8 cellular contexts compared by ENCODE assay signal in the genomic region with DNA sequence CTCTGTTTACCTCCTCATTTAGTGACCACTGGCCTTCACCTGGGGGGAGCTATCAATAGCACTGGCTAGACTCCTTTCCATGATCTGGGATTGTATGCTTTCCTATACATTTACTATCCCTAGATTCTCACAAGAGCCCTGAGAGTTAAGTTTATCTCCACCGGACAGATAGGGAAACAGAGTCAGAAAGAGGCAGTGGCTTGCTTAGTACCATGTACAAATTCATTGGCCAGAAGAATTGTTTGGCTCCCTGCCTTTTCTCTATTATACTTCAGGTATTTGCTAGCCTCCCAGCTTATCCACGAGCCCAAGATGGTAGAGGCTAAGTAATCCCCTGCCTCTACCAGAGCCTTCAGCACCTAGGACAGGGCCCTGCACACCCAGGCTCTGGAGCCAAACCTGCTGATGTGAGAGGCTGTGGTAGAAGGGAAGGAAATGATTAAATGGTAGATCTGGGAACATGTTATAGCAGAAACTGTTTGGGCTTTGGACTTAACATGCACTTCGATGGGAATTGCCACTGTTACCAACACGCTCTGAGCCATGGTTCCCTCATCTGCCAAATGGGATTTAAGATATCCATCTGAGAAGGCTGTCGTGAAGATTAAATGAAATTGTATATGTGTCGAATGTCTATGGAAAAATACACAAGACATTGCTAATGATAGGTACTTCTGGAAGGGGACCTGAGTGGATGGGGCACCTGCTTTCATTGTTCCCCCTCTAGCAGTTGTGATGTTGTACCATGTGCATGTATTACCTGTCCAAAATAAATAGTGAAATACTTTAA. TPM values are rescaled to one million over a fixed set of nuclear protein-coding genes. Genes with fewer than 3 reads are reported as not detected.
DNase-seq lines count a peak whose midpoint lies in the region; ATAC-seq and TF ChIP-seq lines count a peak whose summit lies in the region.

No MANE protein-coding gene starts in this region.

- no peak overlapping the region for H3K9ac ChIP-seq in Karpas-422 (ENCODE audit: low read length)

- no peaks in the 10 kb centered on the region for H3K79me2 ChIP-seq in Karpas-422 (ENCODE audit: low read length)

- no peaks in the 10 kb centered on the region for H3K9me2 ChIP-seq in Karpas-422 (replicated peaks; ENCODE audit: insufficient read depth, low read length)

- intact Hi-C loops in Calu3 (cut with micrococcal nuclease; ENCODE audit: unreplicated experiment): no loop called here
- intact Hi-C loops in vagina (cut with DNase I): no loop called here

- H3K27ac Mint-ChIP-seq in Calu3 (ENCODE audit: unreplicated experiment): no peak overlapping the region
- H3K27ac Mint-ChIP-seq in activated naive CD8-positive, alpha-beta T cell treated with anti-CD3 and anti-CD28 coated beads, Interleukin-2, amount 50 U/mL, for 24 hours: no peak overlapping the region

- CTCF ChIA-PET in Calu3 (lab: Charles Lee): interaction anchor here (0.6 to 1.0 kb wide), 2 partner anchors 19 to 76 kb away, joined by 4 read pairs; no protein-coding TSS in a partner anchor

- H3K4me2 ChIP-seq in Karpas-422 (ENCODE audit: low read depth, low read length, poor library complexity, severe bottlenecking): no peak overlapping the region

- BruUV-seq in Calu3 (replicated peaks; lab: Mats Ljungman, UMichigan): no TSS peak

- H4K20me1 ChIP-seq in Karpas-422 (ENCODE audit: insufficient read depth, low read depth, low read length): no peaks in the 10 kb centered on the region

- no peaks in the 10 kb centered on the region for H3K27me3 ChIP-seq in Karpas-422 (ENCODE audit: low read length)
- H3K27me3 ChIP-seq in vagina: peaks cover 23% of the 10 kb centered on the region

- no peak for TF ChIP-seq POLR2A in vagina (IDR thresholded peaks at IDR 0.05)

- no peak overlapping the region for H3K4me3 Mint-ChIP-seq in Calu3 (ENCODE audit: low read depth, unreplicated experiment)
- no peak overlapping the region for H3K4me3 Mint-ChIP-seq in activated naive CD8-positive, alpha-beta T cell treated with anti-CD3 and anti-CD28 coated beads, Interleukin-2, amount 50 U/mL, for 24 hours

- H3K4me1 ChIP-seq in Karpas-422 (ENCODE audit: low read length) (no peaks in the 10 kb centered on the region), vagina (peaks cover 13% of the 10 kb centered on the region)

- no peaks in the 10 kb centered on the region for H3K9me3 ChIP-seq in Karpas-422 (ENCODE audit: low read length)
- H3K9me3 ChIP-seq in vagina: no peaks in the 10 kb centered on the region

- no peaks in the 10 kb centered on the region for H3K36me3 ChIP-seq in Karpas-422 (ENCODE audit: insufficient read depth, low read length)
- no peaks in the 10 kb centered on the region for H3K36me3 ChIP-seq in vagina

- H3K4me3 ChIP-seq in Karpas-422 (ENCODE audit: low read length) (no peak overlapping the region), vagina (no peak overlapping the region)

- TF ChIP-seq CTCF in Calu3 (IDR thresholded peaks at IDR 0.05; ENCODE audit: unreplicated experiment): no peak
- no peak for TF ChIP-seq CTCF in vagina (IDR thresholded peaks at IDR 0.05)

- no peak for ATAC-seq in activated naive CD8-positive, alpha-beta T cell treated with anti-CD3 and anti-CD28 coated beads, Interleukin-2, amount 50 U/mL, for 24 hours
- no peak for ATAC-seq in GM21786 (IDR thresholded peaks at IDR 0.05; ENCODE audit: unreplicated experiment)
- ATAC-seq in HG02870 (IDR thresholded peaks at IDR 0.05; ENCODE audit: unreplicated experiment): no peak

- no peak overlapping the region for H2AFZ ChIP-seq in Karpas-422 (ENCODE audit: low read length)

- H3K36me3 Mint-ChIP-seq in Calu3 (ENCODE audit: insufficient read depth, unreplicated experiment): peaks cover 13% of the 10 kb centered on the region
- no peaks in the 10 kb centered on the region for H3K36me3 Mint-ChIP-seq in activated naive CD8-positive, alpha-beta T cell treated with anti-CD3 and anti-CD28 coated beads, Interleukin-2, amount 50 U/mL, for 24 hours (ENCODE audit: low read depth)

- H3K27ac ChIP-seq in Karpas-422 (ENCODE audit: low read length) (no peak overlapping the region), vagina (no peak overlapping the region)

- H3K9me3 Mint-ChIP-seq in Calu3 (ENCODE audit: low read depth, unreplicated experiment): no peaks in the 10 kb centered on the region
- no peaks in the 10 kb centered on the region for H3K9me3 Mint-ChIP-seq in activated naive CD8-positive, alpha-beta T cell treated with anti-CD3 and anti-CD28 coated beads, Interleukin-2, amount 50 U/mL, for 24 hours

- H3K4me1 Mint-ChIP-seq in Calu3 (ENCODE audit: low read depth, unreplicated experiment): peaks cover 8% of the 10 kb centered on the region
- peaks cover 11% of the 10 kb centered on the region for H3K4me1 Mint-ChIP-seq in activated naive CD8-positive, alpha-beta T cell treated with anti-CD3 and anti-CD28 coated beads, Interleukin-2, amount 50 U/mL, for 24 hours

- peak; percentile 72 for DNase-seq in Calu3
- DNase-seq in Karpas-422: peak; percentile 64
- peak; percentile 46 for DNase-seq in activated naive CD8-positive, alpha-beta T cell treated with anti-CD3 and anti-CD28 coated beads, Interleukin-2, amount 50 U/mL, for 24 hours
- peak; percentile 94 for DNase-seq in left kidney (ENCODE audit: low read depth, low spot score)
- DNase-seq in NCI-H2227 (lab: John Stamatoyannopoulos, UW; ENCODE audit: unreplicated experiment): no peak
- DNase-seq in vagina (ENCODE audit: extremely low spot score in 2 of 2): no peak

- H3K27me3 Mint-ChIP-seq in Calu3 (ENCODE audit: unreplicated experiment): peaks cover 68% of the 10 kb centered on the region
- peaks cover 56% of the 10 kb centered on the region for H3K27me3 Mint-ChIP-seq in activated naive CD8-positive, alpha-beta T cell treated with anti-CD3 and anti-CD28 coated beads, Interleukin-2, amount 50 U/mL, for 24 hours

RNA-seq across cellular contexts. Expression of a gene that starts 3.1 kb away (rescaled TPM):
- total RNA-seq in Calu3 (2022): 14.2 TPM in 2 replicates
- not detected in 2 replicates for total RNA-seq in Karpas-422 (2014; rRNA removed; shearing (Covaris generic); ENCODE audit: low replicate concordance)
- total RNA-seq in vagina: 0.98 TPM

RNA-seq across cellular contexts. Expression of a gene that starts 37.1 kb away (rescaled TPM):
- total RNA-seq in Calu3 (2022) (15.3 and 17.2 TPM in 2 replicates), vagina (not detected)
- total RNA-seq in Karpas-422 (2014; rRNA removed; shearing (Covaris generic); ENCODE audit: low replicate concordance): not detected in 2 replicates

RNA-seq across cellular contexts. Expression of a gene that starts 45.5 kb away (rescaled TPM):
- total RNA-seq in Calu3 (2022) (42.1 and 44.0 TPM in 2 replicates), vagina (27.0 TPM)
- 0.45 TPM in 1 of 2 replicates, not detected in the other for total RNA-seq in Karpas-422 (2014; rRNA removed; shearing (Covaris generic); ENCODE audit: low replicate concordance)

Comparison
In these comparisons a context has a peak if more than half of its experiments do, and no peak if none do; other contexts are left out.
1. DNase-seq: peak in Calu3 (single experiment), Karpas-422 (single experiment), activated naive CD8-positive, alpha-beta T cell treated with anti-CD3 and anti-CD28 coated beads, Interleukin-2, amount 50 U/mL, for 24 hours (single experiment) and left kidney (single experiment); none in NCI-H2227 (single experiment) and vagina (0 of 2).
2. RNA of a gene that starts 37.1 kb away (total RNA-seq): 15.3 to 17.2 TPM in Calu3; not detected in Karpas-422 and not detected in vagina (single experiment); every median in the first group is over 10 times any median in the second.
3. RNA of a gene that starts 45.5 kb away (total RNA-seq): 42.1 to 44.0 TPM in Calu3 and 27.0 TPM in vagina (single experiment); 0.45 TPM in Karpas-422; every median in the first group is over 10 times any median in the second.